1 cellular context compared by ENCODE assay signal in the genomic region with DNA sequence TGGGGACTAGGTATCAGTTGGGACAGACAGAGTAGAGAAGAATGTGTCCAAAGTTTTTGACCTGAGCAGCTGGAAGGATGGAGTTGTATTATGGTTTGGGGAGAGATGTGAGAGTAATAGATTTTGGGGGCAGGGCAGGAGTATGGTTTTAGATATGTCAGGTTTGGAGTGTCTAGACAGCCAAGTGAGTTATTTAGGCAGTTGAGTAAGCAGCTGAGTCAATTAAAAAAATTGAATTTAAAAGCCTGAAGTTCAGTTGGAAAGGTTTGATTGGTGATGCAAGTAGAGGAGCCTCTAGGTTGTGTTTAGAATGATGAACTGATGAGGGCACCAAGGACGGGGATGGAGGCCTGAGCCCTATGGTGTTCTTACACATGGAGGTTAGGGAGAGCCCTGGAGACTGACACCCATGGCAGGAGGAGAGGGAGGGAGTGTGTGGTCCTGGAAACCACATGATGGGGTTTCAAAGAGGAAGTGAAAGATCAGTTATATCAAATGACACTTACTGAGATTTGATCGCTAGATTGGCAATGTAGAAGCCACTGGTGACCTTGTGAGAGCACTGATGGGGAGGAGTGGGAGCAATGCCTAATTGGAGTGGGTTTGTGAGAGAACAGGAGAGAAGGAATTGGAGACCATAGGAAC.
TF ChIP-seq lines count a peak whose summit lies in the region.

No MANE protein-coding gene starts in this region.

TF ChIP-seq in GM23338, 12 proteins besides CTCF, POLR2A, EP300 and RAD21 (continued from another document):
- TF ChIP-seq ZNF462 (CRISPR knock-in tag; IDR thresholded peaks at IDR 0.05) (no peak), CREB1 (CRISPR knock-in tag; IDR thresholded peaks at IDR 0.05; ENCODE audit: low read depth) (no peak), EZH2 (IDR thresholded peaks at IDR 0.05; ENCODE audit: low read depth, unreplicated experiment) (no peak), ZNF114 (CRISPR knock-in tag; IDR thresholded peaks at IDR 0.05) (no peak), ETS1 (IDR thresholded peaks at IDR 0.05) (no peak)
